19 cellular contexts compared by ENCODE assay signal in the genomic region with DNA sequence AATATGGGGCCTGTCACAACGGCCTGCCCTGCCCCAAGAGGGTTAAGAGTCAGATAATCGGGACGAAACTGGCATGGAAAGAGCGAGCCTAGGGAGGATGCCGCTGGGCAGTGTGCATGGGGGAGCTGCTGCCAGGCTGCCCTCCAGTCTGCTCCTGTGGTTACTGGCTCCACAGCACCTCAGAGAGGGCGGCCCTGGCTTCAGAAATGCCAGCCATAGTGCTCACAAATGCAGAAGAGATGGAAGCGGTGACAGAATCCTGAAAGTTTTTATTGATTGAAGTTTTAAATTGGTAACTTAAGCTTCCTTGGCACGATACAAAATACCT. TPM values are rescaled to one million over a fixed set of nuclear protein-coding genes. Genes with fewer than 3 reads are reported as not detected.
DNase-seq lines count a peak whose midpoint lies in the region; ATAC-seq, FAIRE-seq and TF ChIP-seq lines count a peak whose summit lies in the region.
"Had no signal": no experiment of that assay in that cellular context is flagged by ENCODE, and none has a peak within 500 bp of the region (broad histone marks: within the 10 kb centered on the region; RNA-seq: fewer than 3 reads in every experiment).

No MANE protein-coding gene starts in this region.

- H3K36me3 ChIP-seq in BLaER1: peaks cover 72% of the 10 kb centered on the region
- 0 out of 2 replicates have a peak, but pooled peaks cover 5% of the 10 kb centered on the region for H3K36me3 ChIP-seq in GM23338 (ENCODE audit: insufficient read depth)
- peaks cover 78% of the 10 kb centered on the region for H3K36me3 ChIP-seq in K562 (ENCODE audit: control insufficient read depth, insufficient read depth, low read length)

- whole genome bisulfite sequencing in K562 (ENCODE audit: insufficient coverage, low coverage, missing lambda C conversion rate): 85% methylated on average over 8 of the region's 8 CpGs

- H3K4me1 Mint-ChIP-seq in GM23338 (peaks cover 30% of the 10 kb centered on the region), memory B cell (peaks cover 5% of the 10 kb centered on the region)
- H3K4me1 Mint-ChIP-seq in stimulated activated effector memory CD8-positive, alpha-beta T cell treated with anti-CD3 and anti-CD28 coated beads, Interleukin-12 subunit alpha, Interleukin-12 subunit beta, amount 100 ng/mL, for 72 hours: peaks cover 9% of the 10 kb centered on the region

- no peak for TF ChIP-seq RAD21 in K562 (CRISPR knock-in tag; conservative IDR thresholded peaks at IDR 0.05 in 1 of 2, IDR thresholded peaks at IDR 0.05 in 1 of 2)

- no peak overlapping the region for H3K9ac ChIP-seq in BLaER1
- H3K9ac ChIP-seq in K562 (ENCODE audit: insufficient read depth in 1 of 2, low read depth in 2 of 2, low read length in 2 of 2): no peak overlapping the region

- 0 out of 2 replicates have a peak overlapping the region, but pooled peaks have one; percentile 15 for H3K27ac ChIP-seq in BLaER1
- peak overlapping the region; percentile 60; the same call in 1 of the 2 replicates for H3K27ac ChIP-seq in GM23338 (ENCODE audit: low read depth)
- no peak overlapping the region for H3K27ac ChIP-seq in K562 (ENCODE audit: extremely low read depth, low read depth, low read length)
- H3K27ac ChIP-seq: Peyer's patch had no signal

- no peak overlapping the region for H3K27ac Mint-ChIP-seq in GM23338
- peak overlapping the region; percentile 10 for H3K27ac Mint-ChIP-seq in memory B cell
- H3K27ac Mint-ChIP-seq in stimulated activated effector memory CD8-positive, alpha-beta T cell treated with anti-CD3 and anti-CD28 coated beads, Interleukin-12 subunit alpha, Interleukin-12 subunit beta, amount 100 ng/mL, for 72 hours: no peak overlapping the region

- H3K9me2 ChIP-seq in GM23338 (ENCODE audit: insufficient read depth): no peaks in the 10 kb centered on the region

- H3F3A ChIP-seq in GM23338 (replicated peaks; ENCODE audit: low read depth): no peaks in the 10 kb centered on the region; the same call in 1 of the 2 replicates

- POLR2A ChIA-PET in K562 (lab: Yijun Ruan, JAX): no interaction called here

- no peak for FAIRE-seq in K562 (lab: Jason Lieb, UNC)

- H3K4me3 ChIP-seq in BLaER1 (no peak overlapping the region), GM23338 (no peak overlapping the region), K562 (no peak overlapping the region)
- H3K4me3 ChIP-seq: HAP-1, Peyer's patch had no signal

- H3K9me3 Mint-ChIP-seq in GM23338 (no peaks in the 10 kb centered on the region), memory B cell (no peaks in the 10 kb centered on the region)
- H3K9me3 Mint-ChIP-seq in stimulated activated effector memory CD8-positive, alpha-beta T cell treated with anti-CD3 and anti-CD28 coated beads, Interleukin-12 subunit alpha, Interleukin-12 subunit beta, amount 100 ng/mL, for 72 hours: no peaks in the 10 kb centered on the region

- no peak for TF ChIP-seq POLR2A in K562 (conservative IDR thresholded peaks at IDR 0.05)

- peaks cover 11% of the 10 kb centered on the region for H3K27me3 Mint-ChIP-seq in GM23338 (ENCODE audit: insufficient read depth, low read depth, poor library complexity)
- no peaks in the 10 kb centered on the region for H3K27me3 Mint-ChIP-seq in memory B cell

- no peak overlapping the region for H2AFZ ChIP-seq in GM23338
- H2AFZ ChIP-seq in K562 (ENCODE audit: low read depth, low read length): no peak overlapping the region

- H3K4me3 Mint-ChIP-seq in GM23338 (no peak overlapping the region), memory B cell (no peak overlapping the region)
- H3K4me3 Mint-ChIP-seq in stimulated activated effector memory CD8-positive, alpha-beta T cell treated with anti-CD3 and anti-CD28 coated beads, Interleukin-12 subunit alpha, Interleukin-12 subunit beta, amount 100 ng/mL, for 72 hours: no peak overlapping the region

- ATAC-seq in GM23338: peak; percentile 48
- peak; percentile 29; the same call in 1 of the 3 replicates for ATAC-seq in K562
- ATAC-seq in memory B cell (ENCODE audit: low read depth): no peak
- ATAC-seq in stimulated activated effector memory CD8-positive, alpha-beta T cell treated with anti-CD3 and anti-CD28 coated beads, Interleukin-12 subunit alpha, Interleukin-12 subunit beta, amount 100 ng/mL, for 72 hours: no peak

- H3K36me3 Mint-ChIP-seq in GM23338 (ENCODE audit: low read depth) (peaks cover 25% of the 10 kb centered on the region; the same call in 2 of the 3 replicates), memory B cell (peaks cover 25% of the 10 kb centered on the region)
- peaks cover 56% of the 10 kb centered on the region for H3K36me3 Mint-ChIP-seq in stimulated activated effector memory CD8-positive, alpha-beta T cell treated with anti-CD3 and anti-CD28 coated beads, Interleukin-12 subunit alpha, Interleukin-12 subunit beta, amount 100 ng/mL, for 72 hours

- no peak; a peak in 1 of 4 replicates for TF ChIP-seq CTCF in GM23338 (conservative IDR thresholded peaks at IDR 0.05; ENCODE audit: low read depth in 2 of 2)
- TF ChIP-seq CTCF in K562 (IDR thresholded peaks at IDR 0.05 in 2 of 3, conservative IDR thresholded peaks at IDR 0.05 in 1 of 3; ENCODE audit: insufficient read depth in 2 of 3, low read depth in 1 of 3, low read length in 3 of 3): no peak

- peaks cover 51% of the 10 kb centered on the region for H3K4me1 ChIP-seq in BLaER1
- H3K4me1 ChIP-seq in GM23338 (ENCODE audit: insufficient read depth): peaks cover 13% of the 10 kb centered on the region
- no peaks in the 10 kb centered on the region for H3K4me1 ChIP-seq in K562 (replicated peaks in 1 of 2; ENCODE audit: control insufficient read depth in 2 of 2, insufficient read depth in 2 of 2, low read length in 2 of 2)
- H3K4me1 ChIP-seq: HAP-1, Peyer's patch had no signal

- intact Hi-C loops in K562 (cut with micrococcal nuclease): loop anchor here (1.0 kb wide), 1 partner anchor 210 kb away; no protein-coding TSS in a partner anchor

- H4K20me1 ChIP-seq in BLaER1 (peaks cover 62% of the 10 kb centered on the region), GM23338 (replicated peaks; ENCODE audit: insufficient read depth) (no peaks in the 10 kb centered on the region; the same call in 1 of the 2 replicates), K562 (replicated peaks; ENCODE audit: control insufficient read depth, insufficient read depth, low read length) (no peaks in the 10 kb centered on the region)

- no peaks in the 10 kb centered on the region for H3K9me1 ChIP-seq in K562 (ENCODE audit: control insufficient read depth, insufficient read depth, low read length)

- no peak overlapping the region for H3K4me2 ChIP-seq in BLaER1
- H3K4me2 ChIP-seq in GM23338: no peak overlapping the region
- no peak overlapping the region for H3K4me2 ChIP-seq in K562 (ENCODE audit: insufficient read depth, low read length)

- DNase-seq in GM23338 (ENCODE audit: low spot score): no peak
- DNase-seq in K562 (ENCODE audit: extremely low read depth in 1 of 4, low spot score in 3 of 4): no peak
- no peak for DNase-seq in memory B cell (ENCODE audit: low spot score in 2 of 2)
- DNase-seq in AG20443 (ENCODE audit: low spot score): no peak
- no peak for DNase-seq in stimulated activated effector memory CD8-positive, alpha-beta T cell treated with anti-CD3 and anti-CD28 coated beads, Interleukin-12 subunit alpha, Interleukin-12 subunit beta, amount 100 ng/mL, for 72 hours (ENCODE audit: low spot score in 2 of 2)
- DNase-seq in DMS79 treated with DMSO at 0.1 percent for 48 hours (lab: John Stamatoyannopoulos, UW): no peak
- DNase-seq in T-helper 9 cell: no peak
- DNase-seq: ACHN, BE2C, EL, IMR-90, MV-4-11, NCI-H1436, NCI-H2081, NCI-H510A treated with DMSO at 0.1 percent for 48 hours, Peyer's patch, SHP77 had no signal

- CTCF ChIA-PET in K562 (lab: Yijun Ruan, JAX; ENCODE audit: low intra/inter-chr PET ratio): interaction anchor here (0.5 to 4.7 kb wide), 4 partner anchors 11 to 213 kb away, joined by 4 to 63 read pairs (median 7); no protein-coding TSS in a partner anchor

- H3K9me3 ChIP-seq in BLaER1 (no peaks in the 10 kb centered on the region), K562 (replicated peaks; ENCODE audit: control insufficient read depth, insufficient read depth, low read depth, low read length) (no peaks in the 10 kb centered on the region)
- H3K9me3 ChIP-seq: HAP-1, Peyer's patch had no signal

- H3K27me3 ChIP-seq in BLaER1 (no peaks in the 10 kb centered on the region), GM23338 (ENCODE audit: insufficient read depth) (no peaks in the 10 kb centered on the region), K562 (ENCODE audit: control insufficient read depth in 2 of 2, insufficient read depth in 2 of 2, low read length in 2 of 2) (no peaks in the 10 kb centered on the region)
- H3K27me3 ChIP-seq: BE2C, Peyer's patch had no signal

- in situ Hi-C loops in K562 (cut with MboI): no loop called here

- no peak for TF ChIP-seq EP300 in K562 (IDR thresholded peaks at IDR 0.05; ENCODE audit: low read length)

- BruUV-seq in K562 (replicated peaks; lab: Mats Ljungman, UMichigan): no TSS peak

- H3K79me2 ChIP-seq in GM23338 (replicated peaks; ENCODE audit: insufficient read depth) (peaks cover 2% of the 10 kb centered on the region; the same call in 1 of the 2 replicates), K562 (ENCODE audit: control insufficient read depth, insufficient read depth, low read length) (peaks cover 5% of the 10 kb centered on the region; the same call in 1 of the 3 replicates)

TF ChIP-seq in GM23338, 12 proteins besides CTCF, POLR2A, EP300 and RAD21 (continues in another document):
- no peak for TF ChIP-seq EZH2 (IDR thresholded peaks at IDR 0.05; ENCODE audit: low read depth, unreplicated experiment)

RNA-seq across cellular contexts. Expression of a gene that starts 57.9 kb away (rescaled TPM):
- total RNA-seq in GM23338 (2014; rRNA removed; shearing (Covaris generic)): 22.9 and 24.7 TPM in 2 replicates
- polyA plus RNA-seq in GM23338 (2016; fragmentation: Nextera tagmentation; extraction: Ambion mirVana) (17.4 and 18.8 TPM in 2 replicates), K562 (2011; rRNA removed) (22.6 and 40.3 TPM in 2 replicates), K562 (2014; fragmentation: Illumina TruSeq; extraction: Trizol) (51.0 and 51.2 TPM in 2 replicates), K562 (2014; fragmentation: Nextera tagmentation; extraction: Ambion mirVana) (1 to 10 TPM; 3.4 to 8.4 TPM), K562 (2014; rRNA removed) (32.7 and 34.3 TPM in 2 replicates)
- 28.5 and 56.2 TPM in 2 replicates for total RNA-seq in K562 (2011; cell fraction: chromatin; rRNA removed; ENCODE audit: low replicate concordance)
- total RNA-seq in K562 (2011; cell fraction: nucleolus; rRNA removed): 14.8 and 19.5 TPM in 2 replicates
- total RNA-seq in K562 (2011; cell fraction: nucleoplasm; rRNA removed): 43.9 and 84.6 TPM in 2 replicates
- total RNA-seq in K562 (2014; rRNA removed) (9.4 and 10.5 TPM in 2 replicates), K562 (2014; rRNA removed; fragmentation: Illumina TruSeq; extraction: Trizol) (27.9 and 29.5 TPM in 2 replicates), K562 (2015; rRNA removed; fragmentation: Illumina TruSeq; extraction: Trizol) (22.7 and 25.7 TPM in 2 replicates), K562 (2021) (50.7 and 50.8 TPM in 2 replicates)
- 18.5 and 29.2 TPM in 2 replicates for polyA plus RNA-seq in K562 (2011; cell fraction: cytosol; rRNA removed)
- 22.9 and 26.1 TPM in 2 replicates for polyA plus RNA-seq in K562 (2011; cell fraction: nucleus; rRNA removed)
- 41.2 and 44.4 TPM in 2 replicates for polyA plus RNA-seq in K562 (2012)
- polyA minus RNA-seq in K562 (2011; rRNA and poly(A)+ RNA removed): 25.1 and 32.6 TPM in 2 replicates
- 23.1 and 26.0 TPM in 2 replicates for polyA minus RNA-seq in K562 (2011; cell fraction: cytosol; rRNA and poly(A)+ RNA removed)
- polyA minus RNA-seq in K562 (2011; cell fraction: nucleus; rRNA and poly(A)+ RNA removed): 12.1 and 20.3 TPM in 2 replicates

Comparison
In these comparisons a context has a peak if more than half of its experiments do, and no peak if none do; other contexts are left out.
1. ATAC-seq: peak in GM23338 (single experiment) and K562 (single experiment); none in memory B cell (single experiment) and stimulated activated effector memory CD8-positive, alpha-beta T cell treated with anti-CD3 and anti-CD28 coated beads, Interleukin-12 subunit alpha, Interleukin-12 subunit beta, amount 100 ng/mL, for 72 hours (single experiment).